17 cellular contexts compared by ENCODE assay signal in genomic region chr9:128043467-128043868, GRCh38. TPM values are rescaled to one million over a fixed set of nuclear protein-coding genes. Genes with fewer than 3 reads are reported as not detected.
DNase-seq lines count a peak whose midpoint lies in the region; ATAC-seq and TF ChIP-seq lines count a peak whose summit lies in the region.
"Had no signal": no experiment of that assay in that cellular context is flagged by ENCODE, and none has a peak within 500 bp of the region (broad histone marks: within the 10 kb centered on the region; RNA-seq: fewer than 3 reads in every experiment).

No MANE protein-coding gene starts in this region.

- no peaks in the 10 kb centered on the region for H3K36me3 Mint-ChIP-seq in activated naive CD8-positive, alpha-beta T cell treated with anti-CD3 and anti-CD28 coated beads, Interleukin-2, amount 50 U/mL, for 24 hours (ENCODE audit: low read depth)
- no peaks in the 10 kb centered on the region for H3K36me3 Mint-ChIP-seq in CD14-positive monocyte
- H3K36me3 Mint-ChIP-seq: activated naive CD8-positive, alpha-beta T cell; stimulated activated memory B cell treated with anti-CD40 and anti-IgM and Interleukin-4, amounts not matched to agents 10 μg/mL and 1 μg/mL and 100 μg/mL, for 72 hours; type B pancreatic cell had no signal

- no peaks in the 10 kb centered on the region for H3K9me3 Mint-ChIP-seq in activated naive CD8-positive, alpha-beta T cell treated with anti-CD3 and anti-CD28 coated beads, Interleukin-2, amount 50 U/mL, for 24 hours
- H3K9me3 Mint-ChIP-seq in CD14-positive monocyte, result peaks cover 0 to 6% (median 0%) of the 10 kb centered on the region in 7 donors
- H3K9me3 Mint-ChIP-seq: stimulated activated memory B cell treated with anti-CD40 and anti-IgM and Interleukin-4, amounts not matched to agents 10 μg/mL and 1 μg/mL and 100 μg/mL, for 72 hours; type B pancreatic cell had no signal

- H3K4me3 ChIP-seq in parathyroid adenoma (ENCODE audit: low read depth, low read length) (peak overlapping the region; percentile 22), sigmoid colon (no peak overlapping the region)
- H3K4me3 ChIP-seq: SJSA1 had no signal

- peak overlapping the region; percentile 41 for H3K4me2 ChIP-seq in parathyroid adenoma (ENCODE audit: low read length)

- in situ Hi-C loops in Caki2 (cut with HindIII; ENCODE audit: low pct_unique_long_range_greater_than_20kb, low sequenced_read_pairs), result no loop called here

- no peaks in the 10 kb centered on the region for H3K27me3 ChIP-seq in parathyroid adenoma (ENCODE audit: control insufficient read depth, insufficient read depth, low read length)
- no peaks in the 10 kb centered on the region for H3K27me3 ChIP-seq in sigmoid colon
- H3K27me3 ChIP-seq: SJSA1 had no signal

- TF ChIP-seq EP300 in sigmoid colon (IDR thresholded peaks at IDR 0.05), result no peak

- H3K4me1 Mint-ChIP-seq in activated naive CD8-positive, alpha-beta T cell treated with anti-CD3 and anti-CD28 coated beads, Interleukin-2, amount 50 U/mL, for 24 hours, result peaks cover 12% of the 10 kb centered on the region
- H3K4me1 Mint-ChIP-seq in CD14-positive monocyte, result peaks cover 2% of the 10 kb centered on the region

- peaks cover 8% of the 10 kb centered on the region for H3K4me1 ChIP-seq in parathyroid adenoma
- H3K4me1 ChIP-seq in sigmoid colon, result peaks cover 0 to 19% (median 15%) of the 10 kb centered on the region in 4 donors
- H3K4me1 ChIP-seq: SJSA1 had no signal

- H3K36me3 ChIP-seq in parathyroid adenoma (ENCODE audit: control insufficient read depth, insufficient read depth, low read length) (no peaks in the 10 kb centered on the region), sigmoid colon (no peaks in the 10 kb centered on the region)
- H3K36me3 ChIP-seq: SJSA1 had no signal

- TF ChIP-seq CTCF in parathyroid adenoma (IDR thresholded peaks at IDR 0.05), result no peak
- TF ChIP-seq CTCF in sigmoid colon (IDR thresholded peaks at IDR 0.05), result no peak
- no peak for TF ChIP-seq CTCF in CD14-positive monocyte (IDR thresholded peaks at IDR 0.05)

- H3K9ac ChIP-seq in parathyroid adenoma, result no peak overlapping the region

- no peak overlapping the region for H3K4me3 Mint-ChIP-seq in activated naive CD8-positive, alpha-beta T cell treated with anti-CD3 and anti-CD28 coated beads, Interleukin-2, amount 50 U/mL, for 24 hours
- H3K4me3 Mint-ChIP-seq in CD14-positive monocyte, result no peak overlapping the region
- H3K4me3 Mint-ChIP-seq: activated naive CD8-positive, alpha-beta T cell; stimulated activated memory B cell treated with anti-CD40 and anti-IgM and Interleukin-4, amounts not matched to agents 10 μg/mL and 1 μg/mL and 100 μg/mL, for 72 hours; type B pancreatic cell had no signal

- H3K79me2 ChIP-seq in parathyroid adenoma, result no peaks in the 10 kb centered on the region

- 54 to 79% methylated on average over 7 of the region's 7 CpGs for WGBS in sigmoid colon, 2 donors

- peak; percentile 49 for DNase-seq in Caki2 (ENCODE audit: low read depth)
- DNase-seq in SK-N-DZ (ENCODE audit: low spot score), result peak; percentile 56
- peak; percentile 85 for DNase-seq in left kidney (ENCODE audit: low read depth, low spot score)
- DNase-seq in NCI-H1105 (lab: John Stamatoyannopoulos, UW), result no peak
- DNase-seq in activated naive CD8-positive, alpha-beta T cell treated with anti-CD3 and anti-CD28 coated beads, Interleukin-2, amount 50 U/mL, for 24 hours, result no peak
- DNase-seq in sigmoid colon, result no peak
- no peak for DNase-seq in CD14-positive monocyte (ENCODE audit: low spot score)
- DNase-seq: activated CD4-positive, alpha-beta T cell treated with anti-CD3 and anti-CD28 coated beads for 48 hours; activated T-cell treated with anti-CD3 and anti-CD28 coated beads for 4 hours; effector memory CD4-positive, alpha-beta T cell; mammary epithelial cell; NCI-H187 had no signal

- peak overlapping the region; percentile 65 for H3K27ac ChIP-seq in parathyroid adenoma
- peak overlapping the region in 1 of 4 donors; percentile 15 for H3K27ac ChIP-seq in sigmoid colon
- H3K27ac ChIP-seq: SJSA1 had no signal

- intact Hi-C loops in sigmoid colon (cut with DNase I) (no loop called here), CD14-positive monocyte (cut with micrococcal nuclease) (loop anchor here in 1 of 2 donors (5.0 kb wide), 1 partner anchor 41 kb away; no protein-coding TSS in a partner anchor)

- no peaks in the 10 kb centered on the region for H3K9me3 ChIP-seq in parathyroid adenoma (ENCODE audit: control insufficient read depth, low read length)
- H3K9me3 ChIP-seq in sigmoid colon, result no peaks in the 10 kb centered on the region
- H3K9me3 ChIP-seq: SJSA1 had no signal

- no peak for ATAC-seq in activated naive CD8-positive, alpha-beta T cell treated with anti-CD3 and anti-CD28 coated beads, Interleukin-2, amount 50 U/mL, for 24 hours
- ATAC-seq: stimulated activated memory B cell treated with anti-CD40 and anti-IgM and Interleukin-4, amounts not matched to agents 10 μg/mL and 1 μg/mL and 100 μg/mL, for 72 hours had no signal

- no peak overlapping the region for H3K27ac Mint-ChIP-seq in activated naive CD8-positive, alpha-beta T cell treated with anti-CD3 and anti-CD28 coated beads, Interleukin-2, amount 50 U/mL, for 24 hours
- no peak overlapping the region for H3K27ac Mint-ChIP-seq in CD14-positive monocyte
- H3K27ac Mint-ChIP-seq: activated naive CD8-positive, alpha-beta T cell; type B pancreatic cell had no signal

- H2AFZ ChIP-seq in parathyroid adenoma, result peak overlapping the region; percentile 57

- no peak for TF ChIP-seq POLR2A in sigmoid colon (IDR thresholded peaks at IDR 0.05)

- H3K27me3 Mint-ChIP-seq in activated naive CD8-positive, alpha-beta T cell treated with anti-CD3 and anti-CD28 coated beads, Interleukin-2, amount 50 U/mL, for 24 hours, result no peaks in the 10 kb centered on the region
- H3K27me3 Mint-ChIP-seq in CD14-positive monocyte (ENCODE audit: low read depth in 3 of 3), result peaks cover 1 to 2% (median 1%) of the 10 kb centered on the region in 3 donors
- H3K27me3 Mint-ChIP-seq: activated naive CD8-positive, alpha-beta T cell; stimulated activated memory B cell treated with anti-CD40 and anti-IgM and Interleukin-4, amounts not matched to agents 10 μg/mL and 1 μg/mL and 100 μg/mL, for 72 hours; type B pancreatic cell had no signal

RNA-seq across cellular contexts. Expression of gene NAIF1, which starts 23.7 kb away (rescaled TPM):
- total RNA-seq in Caki2 (2014; rRNA removed; shearing (Covaris generic); ENCODE audit: low replicate concordance), result 12.3 and 24.5 TPM in 2 replicates
- polyA plus RNA-seq in SK-N-DZ (2014; cell fraction: cytosol; rRNA removed), result 16.1 and 16.4 TPM in 2 replicates
- polyA plus RNA-seq in SK-N-DZ (2014; cell fraction: nucleus; rRNA removed), result 4.8 and 7.4 TPM in 2 replicates
- total RNA-seq in sigmoid colon, result 10 to 100 TPM in 1 of 4 donors, 1 to 10 TPM in 3; 5.5 to 10.7 (median 6.3) TPM
- polyA plus RNA-seq in sigmoid colon, result 10 to 100 TPM in 1 of 3 donors, 1 to 10 TPM in 2; 8.4 to 11.0 (median 8.6) TPM
- polyA plus RNA-seq in CD14-positive monocyte, result 1 to 10 TPM; 4.6 to 5.6 TPM

RNA-seq across cellular contexts. Expression of gene SLC25A25, which starts 24.6 kb away (rescaled TPM):
- total RNA-seq in Caki2 (2014; rRNA removed; shearing (Covaris generic); ENCODE audit: low replicate concordance), result 5.0 and 14.5 TPM in 2 replicates
- polyA plus RNA-seq in SK-N-DZ (2014; cell fraction: cytosol; rRNA removed), result 29.1 and 31.5 TPM in 2 replicates
- 26.6 and 27.7 TPM in 2 replicates for polyA plus RNA-seq in SK-N-DZ (2014; cell fraction: nucleus; rRNA removed)
- 10 to 100 TPM; 10.2 to 77.2 (median 12.9) TPM for total RNA-seq in sigmoid colon
- polyA plus RNA-seq in sigmoid colon, result 10 to 100 TPM; 16.6 to 19.4 (median 16.8) TPM
- 1 to 10 TPM; 5.1 to 6.3 TPM for polyA plus RNA-seq in CD14-positive monocyte

Comparison
In these comparisons a context has a peak if more than half of its experiments do, and no peak if none do; other contexts are left out.
1. DNase-seq: peak in Caki2 (single experiment), SK-N-DZ (single experiment) and left kidney (single experiment); none in NCI-H1105 (single experiment), activated naive CD8-positive, alpha-beta T cell treated with anti-CD3 and anti-CD28 coated beads, Interleukin-2, amount 50 U/mL, for 24 hours (single experiment), sigmoid colon (single experiment) and CD14-positive monocyte (single experiment).